27 cellular contexts compared by ENCODE assay signal in the genomic region with DNA sequence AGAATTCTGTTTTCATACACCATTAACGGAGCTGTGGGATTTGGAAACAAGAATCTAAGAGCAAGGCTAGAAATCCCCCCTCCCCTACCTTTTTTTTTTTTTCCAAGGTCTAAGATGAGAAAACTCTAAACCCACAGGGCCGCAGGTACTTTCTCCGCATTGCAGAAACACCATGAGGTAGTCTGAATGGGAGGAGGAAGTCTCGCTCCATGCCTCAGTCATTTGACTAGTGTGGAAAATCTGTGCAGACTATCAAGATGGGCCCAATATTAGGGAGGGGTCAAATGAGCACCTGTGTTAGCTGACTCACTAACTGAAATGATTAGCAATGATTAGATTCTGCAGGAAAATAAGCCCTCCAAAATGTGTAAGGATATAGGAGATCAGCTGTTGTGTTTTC. TPM values are rescaled to one million over a fixed set of nuclear protein-coding genes. Genes with fewer than 3 reads are reported as not detected.
DNase-seq lines count a peak whose midpoint lies in the region; ATAC-seq and TF ChIP-seq lines count a peak whose summit lies in the region.
"Had no signal": no experiment of that assay in that cellular context is flagged by ENCODE, and none has a peak within 500 bp of the region (broad histone marks: within the 10 kb centered on the region; RNA-seq: fewer than 3 reads in every experiment).

No MANE protein-coding gene starts in this region.

- TF ChIP-seq POLR2A in GM18505 (IDR thresholded peaks at IDR 0.05; ENCODE audit: borderline replicate concordance, extremely low read depth, insufficient read depth, insufficient read length): no peak

- no peaks in the 10 kb centered on the region for H3K4me1 ChIP-seq in lower lobe of right lung
- H3K4me1 ChIP-seq: gastroesophageal sphincter, left ventricle myocardium inferior, parathyroid adenoma, right atrium auricular region, spleen had no signal

- peaks cover 51% of the 10 kb centered on the region for H3K4me1 Mint-ChIP-seq in activated T-cell treated with anti-CD3 and anti-CD28 coated beads, Interleukin-2, amount 50 U/mL, for 24 hours (ENCODE audit: low read depth)
- H3K4me1 Mint-ChIP-seq in T-cell (peaks cover 0 to 23% (median 4%) of the 10 kb centered on the region in 3 donors), memory B cell (peaks cover 7% of the 10 kb centered on the region)

- H3K27ac ChIP-seq in lower lobe of right lung: no peak overlapping the region
- H3K27ac ChIP-seq: gastroesophageal sphincter, left ventricle myocardium inferior, parathyroid adenoma, PC-9, right atrium auricular region, spleen had no signal

- CTCF ChIA-PET in T-cell (lab: Charles Lee): no interaction called here

- no peak overlapping the region for H3K4me3 ChIP-seq in lower lobe of right lung
- H3K4me3 ChIP-seq: gastroesophageal sphincter, left ventricle myocardium inferior, PC-9, right atrium auricular region, spleen had no signal

- peak overlapping the region; percentile 88 for H3K27ac Mint-ChIP-seq in activated T-cell treated with anti-CD3 and anti-CD28 coated beads, Interleukin-2, amount 50 U/mL, for 24 hours
- peak overlapping the region; percentile 55 to 83 for H3K27ac Mint-ChIP-seq in T-cell
- peak overlapping the region; percentile 45 for H3K27ac Mint-ChIP-seq in memory B cell
- H3K27ac Mint-ChIP-seq: nephron progenitor cell had no signal

- peak; percentile 49 for ATAC-seq in GM19463 (IDR thresholded peaks at IDR 0.05; ENCODE audit: unreplicated experiment)
- ATAC-seq in T-cell (replicated peaks in 1 of 4): no peak
- no peak for ATAC-seq in memory B cell (ENCODE audit: low read depth)
- no peak for ATAC-seq in GM18505 (IDR thresholded peaks at IDR 0.05; ENCODE audit: unreplicated experiment)
- ATAC-seq in GM18502 (IDR thresholded peaks at IDR 0.05; ENCODE audit: poor library complexity, unreplicated experiment): no peak
- ATAC-seq in lower lobe of right lung: no peak
- ATAC-seq: gastroesophageal sphincter had no signal

- H3K27me3 ChIP-seq in lower lobe of right lung (ENCODE audit: low read depth): no peaks in the 10 kb centered on the region
- H3K27me3 ChIP-seq: gastroesophageal sphincter, right atrium auricular region, spleen had no signal

- H3K9me3 ChIP-seq in lower lobe of right lung: no peaks in the 10 kb centered on the region
- H3K9me3 ChIP-seq: gastroesophageal sphincter, left ventricle myocardium inferior, right atrium auricular region, spleen had no signal

- DNase-seq in activated T-cell treated with anti-CD3 and anti-CD28 coated beads, Interleukin-2, amount 50 U/mL, for 24 hours: no peak
- DNase-seq in activated T-cell treated with anti-CD3 and anti-CD28 coated beads for 4 hours (no peak), T-cell (no peak), memory B cell (ENCODE audit: low spot score in 2 of 2) (no peak), lower lobe of right lung (no peak)
- DNase-seq: ACHN; activated CD4-positive, CD25-positive, alpha-beta regulatory T cell; activated effector memory CD4-positive, alpha-beta T cell treated with Interleukin-2 at 50 U/mL for 16 hours; anterior cingulate cortex; HFFc6; hypothalamus; left ventricle myocardium inferior; MV-4-11; NCI-H146; NCI-H510A; nephron progenitor cell; PC-9; Right ventricle myocardium superior; spleen; stimulated activated CD4-positive, alpha-beta T cell treated with anti-CD3 and anti-CD28 coated beads, Interleukin-2, amount 100 ng/mL, for 48 hours; stimulated activated naive CD4-positive, alpha-beta T cell had no signal

- POLR2A ChIA-PET in T-cell (lab: Charles Lee): no interaction called here

- no peak overlapping the region for H3K4me3 Mint-ChIP-seq in activated T-cell treated with anti-CD3 and anti-CD28 coated beads, Interleukin-2, amount 50 U/mL, for 24 hours
- H3K4me3 Mint-ChIP-seq in T-cell (no peak overlapping the region), memory B cell (no peak overlapping the region)
- H3K4me3 Mint-ChIP-seq: HFFc6, nephron progenitor cell had no signal

- peaks cover 17% of the 10 kb centered on the region for H3K27me3 Mint-ChIP-seq in activated T-cell treated with anti-CD3 and anti-CD28 coated beads, Interleukin-2, amount 50 U/mL, for 24 hours
- H3K27me3 Mint-ChIP-seq in T-cell (peaks cover 0 to 9% of the 10 kb centered on the region in 2 donors), memory B cell (no peaks in the 10 kb centered on the region)

- no peaks in the 10 kb centered on the region for H3K9me3 Mint-ChIP-seq in activated T-cell treated with anti-CD3 and anti-CD28 coated beads, Interleukin-2, amount 50 U/mL, for 24 hours
- H3K9me3 Mint-ChIP-seq in T-cell (no peaks in the 10 kb centered on the region), memory B cell (no peaks in the 10 kb centered on the region)
- H3K9me3 Mint-ChIP-seq: HFFc6 had no signal

- intact Hi-C loops in lower lobe of right lung (cut with DNase I): no loop called here

- H3K36me3 ChIP-seq in lower lobe of right lung: no peaks in the 10 kb centered on the region
- H3K36me3 ChIP-seq: gastroesophageal sphincter, left ventricle myocardium inferior, right atrium auricular region had no signal

- peaks cover 15% of the 10 kb centered on the region for H3K36me3 Mint-ChIP-seq in activated T-cell treated with anti-CD3 and anti-CD28 coated beads, Interleukin-2, amount 50 U/mL, for 24 hours (ENCODE audit: low read depth)
- peaks cover 8% of the 10 kb centered on the region for H3K36me3 Mint-ChIP-seq in T-cell
- peaks cover 4% of the 10 kb centered on the region for H3K36me3 Mint-ChIP-seq in memory B cell

- TF ChIP-seq CTCF in lower lobe of right lung (IDR thresholded peaks at IDR 0.05): no peak

RNA-seq across cellular contexts. Expression of gene MAP3K15, which starts 40.9 kb away (rescaled TPM):
- total RNA-seq in T-cell: under 1 TPM in 2 of 5 donors, not detected in 3; 0.09 to 0.23 TPM
- 3.2 TPM for total RNA-seq in lower lobe of right lung
- total RNA-seq: left ventricle myocardium inferior, PC-9, right atrium auricular region, Right ventricle myocardium superior had no signal
